ENCODE assay signal across 15 cellular contexts in genomic region chr18:11655605-11655932, GRCh38. TPM values are rescaled to one million over a fixed set of nuclear protein-coding genes. Genes with fewer than 3 reads are reported as not detected.
A peak's percentile ranks its signal among the peaks of the same experiment; 100 is the strongest.
DNase-seq lines count a peak whose midpoint lies in the region; ATAC-seq, FAIRE-seq and TF ChIP-seq lines count a peak whose summit lies in the region.
"Had no signal": no experiment of that assay in that cellular context is flagged by ENCODE, and none has a peak within 500 bp of the region (broad histone marks: within the 10 kb centered on the region; RNA-seq: fewer than 3 reads in every experiment).

No MANE protein-coding gene starts in this region.

- no peak overlapping the region for H3K27ac ChIP-seq in A549
- no peak overlapping the region for H3K27ac ChIP-seq in CD8-positive, alpha-beta T cell (ENCODE audit: low read depth, low read length)
- H3K27ac ChIP-seq: heart left ventricle, testis, WERI-Rb-1 had no signal

- CTCF ChIA-PET in A549 (lab: Yijun Ruan, JAX): interaction anchor here (0.6 to 6.3 kb wide), 32 partner anchors 8 to 581 kb away, joined by 3 to 64 read pairs (median 5); partner anchors contain the start of gene GNAL
- CTCF ChIA-PET in CD8-positive, alpha-beta T cell (lab: Charles Lee): interaction anchor here (2.0 kb wide), 1 partner anchor 282 kb away, joined by 7 read pairs; no protein-coding TSS in a partner anchor

- 55% methylated on average over 5 of the region's 5 CpGs for WGBS in A549 (ENCODE audit: missing lambda C conversion rate)

- H3K4me2 ChIP-seq in A549: peak overlapping the region; percentile 73

- DNase-seq in A549 (ENCODE audit: low read depth in 1 of 2, low spot score in 1 of 2): no peak
- DNase-seq in HFFc6: no peak
- no peak for DNase-seq in nephron progenitor cell
- DNase-seq in CD8-positive, alpha-beta T cell: no peak
- DNase-seq in NCI-H526 treated with DMSO at 0.1 percent for 48 hours (lab: John Stamatoyannopoulos, UW): no peak

- no peaks in the 10 kb centered on the region for H3K9me3 Mint-ChIP-seq in HFFc6
- no peaks in the 10 kb centered on the region for H3K9me3 Mint-ChIP-seq in brain
- H3K9me3 Mint-ChIP-seq in nephron progenitor cell: no peaks in the 10 kb centered on the region
- H3K9me3 Mint-ChIP-seq in CD8-positive, alpha-beta T cell: no peaks in the 10 kb centered on the region
- H3K9me3 Mint-ChIP-seq: activated T-helper 2 cell treated with anti-CD3 and anti-CD28 coated beads, Interferon-gamma antibody, Interleukin-2, Interleukin-4, amounts not matched to agents 10 μg/mL and 5 μg/mL and 100 μg/mL, durations not matched to agents 14 hours and 24 hours and 36 hours; IgD-negative memory B cell had no signal

- TF ChIP-seq CTCF in A549 (IDR thresholded peaks at IDR 0.05) (no peak), HFFc6 (IDR thresholded peaks at IDR 0.05) (peak; percentile 50), brain (conservative IDR thresholded peaks at IDR 0.05) (peak in 1 of 2 experiments; percentile 50), nephron progenitor cell (IDR thresholded peaks at IDR 0.05) (peak; percentile 3)
- no peak for TF ChIP-seq CTCF in CD8-positive, alpha-beta T cell (IDR thresholded peaks at IDR 0.05)

- TF ChIP-seq POLR2A in A549 (IDR thresholded peaks at IDR 0.05; ENCODE audit: low read length): no peak

- ATAC-seq in A549 (no peak; a peak in 1 of 6 replicates), HG02840 (IDR thresholded peaks at IDR 0.05; ENCODE audit: low FRiP score, unreplicated experiment) (no peak), HG02678 (IDR thresholded peaks at IDR 0.05; ENCODE audit: unreplicated experiment) (no peak)
- no peak for ATAC-seq in CD8-positive, alpha-beta T cell

- H3K36me3 Mint-ChIP-seq in HFFc6 (ENCODE audit: low read depth) (no peaks in the 10 kb centered on the region), brain (no peaks in the 10 kb centered on the region), nephron progenitor cell (ENCODE audit: low read depth) (no peaks in the 10 kb centered on the region)
- H3K36me3 Mint-ChIP-seq in CD8-positive, alpha-beta T cell: no peaks in the 10 kb centered on the region
- H3K36me3 Mint-ChIP-seq: IgD-negative memory B cell had no signal

- H3K27me3 ChIP-seq in CD8-positive, alpha-beta T cell (ENCODE audit: insufficient read depth, low read length): no peaks in the 10 kb centered on the region
- H3K27me3 ChIP-seq: testis had no signal

- TF ChIP-seq EP300 in A549 (IDR thresholded peaks at IDR 0.05): no peak

- no peak overlapping the region for H3K27ac Mint-ChIP-seq in HFFc6
- H3K27ac Mint-ChIP-seq in brain: peak overlapping the region in 1 of 5 experiments; percentile 93
- no peak overlapping the region for H3K27ac Mint-ChIP-seq in nephron progenitor cell
- no peak overlapping the region for H3K27ac Mint-ChIP-seq in CD8-positive, alpha-beta T cell
- H3K27ac Mint-ChIP-seq: activated T-helper 2 cell treated with anti-CD3 and anti-CD28 coated beads, Interferon-gamma antibody, Interleukin-2, Interleukin-4, amounts not matched to agents 10 μg/mL and 5 μg/mL and 100 μg/mL, durations not matched to agents 14 hours and 24 hours and 36 hours; IgD-negative memory B cell had no signal

- POLR2A ChIA-PET in A549 (lab: Yijun Ruan, JAX): no interaction called here
- POLR2A ChIA-PET in CD8-positive, alpha-beta T cell (lab: Charles Lee): no interaction called here

- H3K36me3 ChIP-seq in CD8-positive, alpha-beta T cell (ENCODE audit: insufficient read depth, low read length): no peaks in the 10 kb centered on the region
- H3K36me3 ChIP-seq: heart left ventricle, WERI-Rb-1 had no signal

- intact Hi-C loops in CD8-positive, alpha-beta T cell (cut with DNase I, micrococcal nuclease): loop anchor here (2.0 to 5.0 kb wide), 3 partner anchors 339 to 383 kb away; no protein-coding TSS in a partner anchor

- TF ChIP-seq RAD21 in A549 (conservative IDR thresholded peaks at IDR 0.05 in 1 of 2, IDR thresholded peaks at IDR 0.05 in 1 of 2): no peak

- H3K4me3 Mint-ChIP-seq in HFFc6: peak overlapping the region; percentile 33; the same call in 1 of the 2 replicates
- H3K4me3 Mint-ChIP-seq in brain: peak overlapping the region in 4 of 5 experiments; percentile 9 to 63 (median 47)
- H3K4me3 Mint-ChIP-seq in nephron progenitor cell: peak overlapping the region; percentile 66
- H3K4me3 Mint-ChIP-seq in CD8-positive, alpha-beta T cell: no peak overlapping the region
- H3K4me3 Mint-ChIP-seq: IgD-negative memory B cell had no signal

- H3K4me1 ChIP-seq in A549: no peaks in the 10 kb centered on the region
- H3K4me1 ChIP-seq in CD8-positive, alpha-beta T cell (ENCODE audit: insufficient read depth, low read length): no peaks in the 10 kb centered on the region

- H3K9me3 ChIP-seq in A549: no peaks in the 10 kb centered on the region
- H3K9me3 ChIP-seq in CD8-positive, alpha-beta T cell (ENCODE audit: low read length): no peaks in the 10 kb centered on the region
- H3K9me3 ChIP-seq: heart left ventricle, testis had no signal

- no peak for FAIRE-seq in A549 (lab: Jason Lieb, UNC)
- FAIRE-seq: GM18507 had no signal

- H3K27me3 Mint-ChIP-seq in HFFc6 (ENCODE audit: insufficient read depth) (peaks cover 32% of the 10 kb centered on the region), brain (peaks cover 15% of the 10 kb centered on the region), nephron progenitor cell (ENCODE audit: low read depth, poor library complexity) (peaks cover 45% of the 10 kb centered on the region)
- H3K27me3 Mint-ChIP-seq in CD8-positive, alpha-beta T cell (ENCODE audit: low read depth): peaks cover 47% of the 10 kb centered on the region

- no peak overlapping the region for H3K4me3 ChIP-seq in A549
- no peak overlapping the region for H3K4me3 ChIP-seq in CD8-positive, alpha-beta T cell (ENCODE audit: low read depth, low read length)

- H3K4me1 Mint-ChIP-seq in HFFc6 (ENCODE audit: low read depth) (peaks cover 7% of the 10 kb centered on the region), brain (peaks cover 7% of the 10 kb centered on the region), nephron progenitor cell (peaks cover 41% of the 10 kb centered on the region)
- peaks cover 2% of the 10 kb centered on the region for H3K4me1 Mint-ChIP-seq in CD8-positive, alpha-beta T cell (ENCODE audit: low read depth)

TF ChIP-seq in A549, 52 proteins besides CTCF, POLR2A, EP300 and RAD21 (continues in another document):
- TF ChIP-seq, protein P1, sequence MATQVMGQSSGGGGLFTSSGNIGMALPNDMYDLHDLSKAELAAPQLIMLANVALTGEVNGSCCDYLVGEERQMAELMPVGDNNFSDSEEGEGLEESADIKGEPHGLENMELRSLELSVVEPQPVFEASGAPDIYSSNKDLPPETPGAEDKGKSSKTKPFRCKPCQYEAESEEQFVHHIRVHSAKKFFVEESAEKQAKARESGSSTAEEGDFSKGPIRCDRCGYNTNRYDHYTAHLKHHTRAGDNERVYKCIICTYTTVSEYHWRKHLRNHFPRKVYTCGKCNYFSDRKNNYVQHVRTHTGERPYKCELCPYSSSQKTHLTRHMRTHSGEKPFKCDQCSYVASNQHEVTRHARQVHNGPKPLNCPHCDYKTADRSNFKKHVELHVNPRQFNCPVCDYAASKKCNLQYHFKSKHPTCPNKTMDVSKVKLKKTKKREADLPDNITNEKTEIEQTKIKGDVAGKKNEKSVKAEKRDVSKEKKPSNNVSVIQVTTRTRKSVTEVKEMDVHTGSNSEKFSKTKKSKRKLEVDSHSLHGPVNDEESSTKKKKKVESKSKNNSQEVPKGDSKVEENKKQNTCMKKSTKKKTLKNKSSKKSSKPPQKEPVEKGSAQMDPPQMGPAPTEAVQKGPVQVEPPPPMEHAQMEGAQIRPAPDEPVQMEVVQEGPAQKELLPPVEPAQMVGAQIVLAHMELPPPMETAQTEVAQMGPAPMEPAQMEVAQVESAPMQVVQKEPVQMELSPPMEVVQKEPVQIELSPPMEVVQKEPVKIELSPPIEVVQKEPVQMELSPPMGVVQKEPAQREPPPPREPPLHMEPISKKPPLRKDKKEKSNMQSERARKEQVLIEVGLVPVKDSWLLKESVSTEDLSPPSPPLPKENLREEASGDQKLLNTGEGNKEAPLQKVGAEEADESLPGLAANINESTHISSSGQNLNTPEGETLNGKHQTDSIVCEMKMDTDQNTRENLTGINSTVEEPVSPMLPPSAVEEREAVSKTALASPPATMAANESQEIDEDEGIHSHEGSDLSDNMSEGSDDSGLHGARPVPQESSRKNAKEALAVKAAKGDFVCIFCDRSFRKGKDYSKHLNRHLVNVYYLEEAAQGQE (IDR thresholded peaks at IDR 0.05): no peak
- no peak for TF ChIP-seq FOSB (CRISPR knock-in tag; IDR thresholded peaks at IDR 0.05)
- TF ChIP-seq CEBPB (IDR thresholded peaks at IDR 0.05): no peak
- no peak for TF ChIP-seq RNF2 (IDR thresholded peaks at IDR 0.05; ENCODE audit: borderline replicate concordance, low read depth)

RNA-seq across cellular contexts. Expression of gene GNAL, which starts 33.5 kb away (rescaled TPM):
- polyA plus RNA-seq in A549 (2011; rRNA removed): 12.9 and 16.8 TPM in 2 replicates
- 3.8 and 4.7 TPM in 2 replicates for polyA plus RNA-seq in A549 (2012; cell fraction: cytosol; rRNA removed)
- 2.6 and 3.2 TPM in 2 replicates for polyA plus RNA-seq in A549 (2012; cell fraction: nucleus; rRNA removed)
- 5.1 to 5.8 TPM (median 5.5 TPM) in 3 replicates for polyA plus RNA-seq in A549 (2017; fragmentation: RNase III; extraction: RNeasy Plus Mini Kit Qiagen cat#74134 plus additional on column Dnase treatment)
- 12.4 and 15.3 TPM in 2 replicates for polyA minus RNA-seq in A549 (2011; rRNA and poly(A)+ RNA removed)
- total RNA-seq in HFFc6 (2021; fragmentation: NEBNext Ultra II Directional; extraction: Animal tissue kit (Norgen Biotek cat#: 25700)): under 1 TPM; 0.09 to 0.21 (median 0.17) TPM
- polyA plus RNA-seq in brain (ENCODE audit: insufficient read depth, low read depth, low replicate concordance): 2.7 TPM
- under 1 TPM; 0.17 to 0.62 TPM for total RNA-seq in CD8-positive, alpha-beta T cell

RNA-seq across cellular contexts. Expression of gene SLC35G4, which starts 46.2 kb away (rescaled TPM):
- polyA plus RNA-seq in A549 (2011; rRNA removed): not detected in 2 replicates
- polyA plus RNA-seq in A549 (2012; cell fraction: cytosol; rRNA removed): not detected in 2 replicates
- polyA plus RNA-seq in A549 (2012; cell fraction: nucleus; rRNA removed): not detected in 2 replicates
- polyA plus RNA-seq in A549 (2017; fragmentation: RNase III; extraction: RNeasy Plus Mini Kit Qiagen cat#74134 plus additional on column Dnase treatment): not detected in 3 replicates
- polyA minus RNA-seq in A549 (2011; rRNA and poly(A)+ RNA removed): not detected in 2 replicates
- not detected for total RNA-seq in HFFc6 (2021; fragmentation: NEBNext Ultra II Directional; extraction: Animal tissue kit (Norgen Biotek cat#: 25700))
- polyA plus RNA-seq in brain (ENCODE audit: insufficient read depth, low read depth, low replicate concordance): not detected
- total RNA-seq in CD8-positive, alpha-beta T cell: not detected
- total RNA-seq: activated T-helper 2 cell treated with anti-CD3 and anti-CD28 coated beads, Interferon-gamma antibody, Interleukin-2, Interleukin-4, amounts not matched to agents 10 μg/mL and 5 μg/mL and 100 μg/mL, durations not matched to agents 14 hours and 24 hours and 36 hours; heart left ventricle; testis had no signal
- polyA plus RNA-seq: esophagus, heart left ventricle, IgD-negative memory B cell had no signal

Comparison
In these comparisons a context has a peak if more than half of its experiments do, and no peak if none do; other contexts are left out.
1. CTCF ChIP-seq: peak in HFFc6 (single experiment) and nephron progenitor cell (single experiment); none in A549 (single experiment) and CD8-positive, alpha-beta T cell (single experiment).